Comparison of ENCODE assay signal across 18 cellular contexts in genomic region chr9:125468646-125469045, GRCh38.
"Had no signal": no experiment of that assay in that cellular context is flagged by ENCODE, and none has a peak within 500 bp of the region (broad histone marks: within the 10 kb centered on the region; RNA-seq: fewer than 3 reads in every experiment).

No MANE protein-coding gene starts in this region.

- ATAC-seq: gastroesophageal sphincter; naive thymus-derived CD4-positive, alpha-beta T cell had no signal

- H3K9me3 Mint-ChIP-seq: naive thymus-derived CD4-positive, alpha-beta T cell; nephron progenitor cell had no signal

- H3K4me3 ChIP-seq: esophagus squamous epithelium, gastroesophageal sphincter, lung, sigmoid colon, skin epidermis, stomach had no signal

- H3K4me3 Mint-ChIP-seq: naive thymus-derived CD4-positive, alpha-beta T cell; nephron progenitor cell had no signal

- H3K27me3 Mint-ChIP-seq: naive thymus-derived CD4-positive, alpha-beta T cell had no signal

- H3K4me1 Mint-ChIP-seq: naive thymus-derived CD4-positive, alpha-beta T cell; nephron progenitor cell had no signal

- H3K27me3 ChIP-seq: esophagus squamous epithelium, gastroesophageal sphincter, neutrophil, sigmoid colon, stomach had no signal

- H3K9me3 ChIP-seq: esophagus squamous epithelium, gastroesophageal sphincter, neutrophil, sigmoid colon, stomach had no signal

- DNase-seq: cerebellar nuclear complex; dermis blood vessel endothelial cell; esophagus squamous epithelium; foreskin fibroblast; glutamatergic neuron; mesendoderm; naive thymus-derived CD4-positive, alpha-beta T cell; nephron progenitor cell; sigmoid colon; stimulated activated CD4-positive, alpha-beta T cell treated with anti-CD3 and anti-CD28 coated beads, Interleukin-2, amount 100 ng/mL, for 24 hours; stimulated activated CD4-positive, alpha-beta T cell treated with anti-CD3 and anti-CD28 coated beads, Interleukin-4, amount 100 ng/mL, for 4 hours; stimulated activated naive CD4-positive, alpha-beta T cell; stomach; trophoblast cell had no signal

- H3K36me3 ChIP-seq: sigmoid colon had no signal

- H3K27ac ChIP-seq: esophagus squamous epithelium, gastroesophageal sphincter, neutrophil, skin epidermis had no signal
